ENCODE assay signal across 8 cellular contexts in genomic region chr15:44427756-44428724, GRCh38. TPM values are rescaled to one million over a fixed set of nuclear protein-coding genes. Genes with fewer than 3 reads are reported as not detected.
DNase-seq lines count a peak whose midpoint lies in the region; ATAC-seq, FAIRE-seq and TF ChIP-seq lines count a peak whose summit lies in the region.

No MANE protein-coding gene starts in this region.

- H3K27ac Mint-ChIP-seq in natural killer cell treated with Interleukin-12 subunit alpha and Interleukin-12 subunit beta and Interleukin-15 and Interleukin-18, amount 100 ng/mL, for 72 hours: peak overlapping the region; percentile 99 to 100

- peak overlapping the region; percentile 97 for H3K14ac ChIP-seq in IMR-90 (replicated peaks; ENCODE audit: low read depth, low read length)

- H3K9me1 ChIP-seq in IMR-90 (ENCODE audit: insufficient read depth, low read length): peaks cover 3% of the 10 kb centered on the region; the same call in 1 of the 2 replicates

- H3K4me2 ChIP-seq in IMR-90 (ENCODE audit: low read depth, low read length): peak overlapping the region; percentile 85

- H2AFZ ChIP-seq in IMR-90 (replicated peaks; ENCODE audit: low read length, poor library complexity): peak overlapping the region; percentile 99

- no peak for TF ChIP-seq CTCF in IMR-90 (conservative IDR thresholded peaks at IDR 0.05; ENCODE audit: low read depth, low read length)

- H4K5ac ChIP-seq in IMR-90 (ENCODE audit: low read depth, low read length): peak overlapping the region; percentile 80

- peak overlapping the region; percentile 98 for H3K23ac ChIP-seq in IMR-90 (ENCODE audit: low read depth, low read length)

- peaks cover 5% of the 10 kb centered on the region for H3K36me3 Mint-ChIP-seq in natural killer cell treated with Interleukin-12 subunit alpha and Interleukin-12 subunit beta and Interleukin-15 and Interleukin-18, amount 100 ng/mL, for 72 hours

- H3K27me3 Mint-ChIP-seq in natural killer cell treated with Interleukin-12 subunit alpha and Interleukin-12 subunit beta and Interleukin-15 and Interleukin-18, amount 100 ng/mL, for 72 hours: no peaks in the 10 kb centered on the region

- peaks cover 0 to 34% of the 10 kb centered on the region in 2 experiments; a peak in 2 of 4 replicates for H3K79me1 ChIP-seq in IMR-90 (ENCODE audit: low read depth in 1 of 2, low read length in 2 of 2)

- peaks cover 1% of the 10 kb centered on the region; the same call in 1 of the 2 replicates for H3K36me3 ChIP-seq in IMR-90 (ENCODE audit: control insufficient read depth, insufficient read depth, low read length)

- H3K9me3 Mint-ChIP-seq in natural killer cell treated with Interleukin-12 subunit alpha and Interleukin-12 subunit beta and Interleukin-15 and Interleukin-18, amount 100 ng/mL, for 72 hours: no peaks in the 10 kb centered on the region

- H2BK120ac ChIP-seq in IMR-90 (ENCODE audit: low read depth, low read length): peak overlapping the region; percentile 75

- peak overlapping the region; percentile 52 for H3K18ac ChIP-seq in IMR-90 (ENCODE audit: low read depth, low read length)

- CTCF ChIA-PET in IMR-90 (lab: Yijun Ruan, JAX): interaction anchor here (1.2 kb wide), 1 partner anchor 41 kb away, joined by 3 read pairs; no protein-coding TSS in a partner anchor

- dilution Hi-C loops in IMR-90 (cut with HindIII; ENCODE audit: low sequenced_read_pairs, unreplicated experiment): no loop called here

- intact Hi-C loops in IMR-90 (cut with micrococcal nuclease): loop anchor here (2.0 to 5.0 kb wide), 2 partner anchors 109 to 139 kb away; partner anchors contain the start of genes EIF3J and GOLM2

- H2AK9ac ChIP-seq in IMR-90 (replicated peaks; ENCODE audit: low read depth, low read length, poor library complexity): peak overlapping the region; percentile 95

- no peaks in the 10 kb centered on the region for H3K9me3 ChIP-seq in IMR-90 (ENCODE audit: control insufficient read depth, insufficient read depth, low read length)

- in situ Hi-C loops in IMR-90 (cut with MboI; ENCODE audit: low sequenced_read_pairs): no loop called here

- DNase-seq in DMS53 treated with DMSO at 0.1 percent for 48 hours (lab: John Stamatoyannopoulos, UW; ENCODE audit: unreplicated experiment) (peak; percentile 44), IMR-90 (peak; percentile 65), frontal cortex (ENCODE audit: low spot score in 2 of 2) (no peak), amygdala (lab: John Stamatoyannopoulos, UW) (no peak)
- DNase-seq in natural killer cell treated with Interleukin-12 subunit alpha and Interleukin-12 subunit beta and Interleukin-15 and Interleukin-18, amount 100 ng/mL, for 72 hours (ENCODE audit: low spot score): no peak

- peak overlapping the region; percentile 68 for H2AK5ac ChIP-seq in IMR-90 (ENCODE audit: low read depth, low read length)

- H3K9ac ChIP-seq in IMR-90 (ENCODE audit: low read depth, low read length): peak overlapping the region; percentile 94

- peaks cover 33 to 50% of the 10 kb centered on the region in 2 donors for H3K4me1 Mint-ChIP-seq in natural killer cell treated with Interleukin-12 subunit alpha and Interleukin-12 subunit beta and Interleukin-15 and Interleukin-18, amount 100 ng/mL, for 72 hours (ENCODE audit: low read depth in 2 of 2)

- H2BK5ac ChIP-seq in IMR-90 (ENCODE audit: low read depth, low read length, poor library complexity, severe bottlenecking): peak overlapping the region; percentile 96

- TF ChIP-seq POLR2A in IMR-90 (IDR thresholded peaks at IDR 0.05; ENCODE audit: low read depth, low read length): no peak

- H3K4ac ChIP-seq in IMR-90 (ENCODE audit: low read depth, low read length): peak overlapping the region; percentile 99

- peak overlapping the region; percentile 89 for H3K27ac ChIP-seq in IMR-90 (ENCODE audit: insufficient read depth, low read length)

- H4K20me1 ChIP-seq in IMR-90 (ENCODE audit: insufficient read depth, low read length): peaks cover 38% of the 10 kb centered on the region

- FAIRE-seq in frontal cortex (lab: Jason Lieb, UNC): no peak

- peak overlapping the region; percentile 89 for H4K91ac ChIP-seq in IMR-90 (ENCODE audit: insufficient read depth, low read depth, low read length)

- peak overlapping the region; percentile 89 for H3K4me3 ChIP-seq in IMR-90 (ENCODE audit: insufficient read depth, low read depth, low read length)

- H3K4me3 Mint-ChIP-seq in natural killer cell treated with Interleukin-12 subunit alpha and Interleukin-12 subunit beta and Interleukin-15 and Interleukin-18, amount 100 ng/mL, for 72 hours: peak overlapping the region; percentile 100

- no peaks in the 10 kb centered on the region for H3K4me1 ChIP-seq in IMR-90 (ENCODE audit: control insufficient read depth, insufficient read depth, low read length)

- ATAC-seq in GM21381 (IDR thresholded peaks at IDR 0.05; ENCODE audit: unreplicated experiment) (peak; percentile 16), IMR-90 (ENCODE audit: low read depth) (peak; percentile 25), SK-N-SH treated with all-trans-retinoic acid at 6 μM for 48 hours (peak; percentile 43), esophagus mucosa (peak; percentile 53)
- peak in 1 of 2 donors; percentile 34 for ATAC-seq in natural killer cell treated with Interleukin-12 subunit alpha and Interleukin-12 subunit beta and Interleukin-15 and Interleukin-18, amount 100 ng/mL, for 72 hours

- H3K56ac ChIP-seq in IMR-90 (ENCODE audit: extremely low read depth, insufficient read depth, low read length): peak overlapping the region; percentile 91

- POLR2A ChIA-PET in IMR-90 (lab: Charles Lee; ENCODE audit: unreplicated experiment): no interaction called here

- H2BK15ac ChIP-seq in IMR-90 (ENCODE audit: low read depth, low read length): peak overlapping the region; percentile 82; the same call in 2 of the 3 replicates

- H2BK20ac ChIP-seq in IMR-90 (ENCODE audit: low read depth, low read length): peak overlapping the region; percentile 37; the same call in 1 of the 2 replicates

- TF ChIP-seq RAD21 in IMR-90 (IDR thresholded peaks at IDR 0.05; ENCODE audit: low read length): peak; percentile 27; the same call in 1 of the 2 replicates

- H3K27me3 ChIP-seq in IMR-90 (ENCODE audit: control insufficient read depth, insufficient read depth, low read length): no peaks in the 10 kb centered on the region

- TSS peak; percentile 67 for BruUV-seq in IMR-90 (replicated peaks; lab: Mats Ljungman, UMichigan)

- peak overlapping the region; percentile 89 to 93; a peak in 3 of 4 replicates for H4K8ac ChIP-seq in IMR-90 (ENCODE audit: low read depth in 2 of 2, low read length in 2 of 2)

- 0% methylated on average over 5 of the region's 27 CpGs; no CpG with 5 or more reads in 1 of the 2 experiments for WGBS in IMR-90 (ENCODE audit: extremely low coverage in 2 of 2, insufficient read length in 1 of 2), 2 experiments

TF ChIP-seq in IMR-90, 13 proteins besides CTCF, POLR2A, EP300 and RAD21:
- TF ChIP-seq USF2 (IDR thresholded peaks at IDR 0.05; ENCODE audit: low read depth, low read length): no peak
- peak; percentile 17; the same call in 1 of the 2 replicates for TF ChIP-seq MXI1 (IDR thresholded peaks at IDR 0.05; ENCODE audit: borderline replicate concordance, low read depth, low read length)

TF ChIP-seq in SK-N-SH treated with all-trans-retinoic acid at 6 μM for 48 hours, 23 proteins besides CTCF, POLR2A, EP300 and RAD21:
- no peak for TF ChIP-seq ZNF565 (CRISPR knock-in tag; conservative IDR thresholded peaks at IDR 0.05; ENCODE audit: low read depth)
- TF ChIP-seq TOX (CRISPR knock-in tag; IDR thresholded peaks at IDR 0.05; ENCODE audit: borderline replicate concordance): no peak
- no peak for TF ChIP-seq RARB (CRISPR knock-in tag; IDR thresholded peaks at IDR 0.05)
- no peak for TF ChIP-seq ZFP3 (CRISPR knock-in tag; IDR thresholded peaks at IDR 0.05)
- no peak for TF ChIP-seq BACH2 (CRISPR knock-in tag; IDR thresholded peaks at IDR 0.05; ENCODE audit: borderline replicate concordance)
- TF ChIP-seq TCF4 (CRISPR knock-in tag; IDR thresholded peaks at IDR 0.05; ENCODE audit: borderline replicate concordance): no peak

RNA-seq across cellular contexts. Expression of gene CTDSPL2, which starts 0.6 kb away (rescaled TPM):
- total RNA-seq in IMR-90 (2012; rRNA removed) (47.3 and 97.5 TPM in 2 replicates), esophagus mucosa (22.8 TPM), frontal cortex (117 TPM)
- polyA plus RNA-seq in IMR-90 (2012; rRNA removed): 14.9 and 17.3 TPM in 2 replicates
- polyA plus RNA-seq in IMR-90 (2012; cell fraction: cytosol; rRNA removed): 1.2 and 2.7 TPM in 2 replicates
- polyA plus RNA-seq in IMR-90 (2012; cell fraction: nucleus; rRNA removed; ENCODE audit: low replicate concordance): 1.9 and 15.1 TPM in 2 replicates
- total RNA-seq in natural killer cell treated with Interleukin-12 subunit alpha and Interleukin-12 subunit beta and Interleukin-15 and Interleukin-18, amount 100 ng/mL, for 72 hours: 10 to 100 TPM; 67.2 to 67.3 TPM

Comparison
In these comparisons a context has a peak if more than half of its experiments do, and no peak if none do; other contexts are left out.
1. DNase-seq: peak in DMS53 treated with DMSO at 0.1 percent for 48 hours (single experiment) and IMR-90 (single experiment); none in natural killer cell treated with Interleukin-12 subunit alpha and Interleukin-12 subunit beta and Interleukin-15 and Interleukin-18, amount 100 ng/mL, for 72 hours (single experiment), frontal cortex (0 of 2) and amygdala (0 of 56).